ENCODE assay signal across 1 cellular context in genomic region chr1:11643782-11644181, GRCh38.
TF ChIP-seq lines count a peak whose summit lies in the region.

No MANE protein-coding gene starts in this region.

TF ChIP-seq in HepG2, 621 proteins besides CTCF, POLR2A, EP300 and RAD21:
- no peak for TF ChIP-seq ZNF281 (CRISPR knock-in tag; IDR thresholded peaks at IDR 0.05; ENCODE audit: borderline replicate concordance)
- TF ChIP-seq GATAD1 (CRISPR knock-in tag; IDR thresholded peaks at IDR 0.05), result no peak
- TF ChIP-seq HIC2 (CRISPR knock-in tag; IDR thresholded peaks at IDR 0.05; ENCODE audit: low read depth), result no peak
- TF ChIP-seq POLR2G (IDR thresholded peaks at IDR 0.05; ENCODE audit: low read depth, low read length), result 0 out of 2 replicates have a peak, but pooled peaks have one; percentile 7
- TF ChIP-seq ZKSCAN1 (IDR thresholded peaks at IDR 0.05; ENCODE audit: low read length), result 0 out of 2 replicates have a peak, but pooled peaks have one; percentile 48
TF ChIP-seq in HepG2: peak in this region for 2.
